Comparison of ENCODE assay signal across 3 cellular contexts in the genomic region with DNA sequence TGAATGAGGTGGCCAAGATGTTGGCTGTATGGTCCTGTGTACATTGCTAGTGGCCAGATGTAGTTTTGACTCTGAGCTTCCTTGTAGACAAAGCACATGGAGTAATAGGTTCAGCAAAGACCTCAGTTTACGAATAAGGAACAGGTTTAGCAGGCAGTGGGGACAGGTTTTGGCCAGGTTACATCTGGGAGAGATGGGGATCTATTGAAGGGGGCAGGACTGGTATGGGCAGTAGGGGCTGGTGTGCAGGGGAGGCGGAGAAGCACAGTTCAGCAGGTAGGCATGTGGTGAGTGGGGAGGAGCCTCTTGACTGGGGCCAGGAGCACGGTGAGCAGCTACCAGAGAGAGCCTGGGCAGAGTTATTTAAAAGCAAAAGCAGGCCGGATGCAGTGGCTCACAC.
"Had no signal": no experiment of that assay in that cellular context is flagged by ENCODE, and none has a peak within 500 bp of the region (broad histone marks: within the 10 kb centered on the region; RNA-seq: fewer than 3 reads in every experiment).

No MANE protein-coding gene starts in this region.

- DNase-seq: H9, HCEC 1CT, KBM-7 had no signal
